In the genomic region with DNA sequence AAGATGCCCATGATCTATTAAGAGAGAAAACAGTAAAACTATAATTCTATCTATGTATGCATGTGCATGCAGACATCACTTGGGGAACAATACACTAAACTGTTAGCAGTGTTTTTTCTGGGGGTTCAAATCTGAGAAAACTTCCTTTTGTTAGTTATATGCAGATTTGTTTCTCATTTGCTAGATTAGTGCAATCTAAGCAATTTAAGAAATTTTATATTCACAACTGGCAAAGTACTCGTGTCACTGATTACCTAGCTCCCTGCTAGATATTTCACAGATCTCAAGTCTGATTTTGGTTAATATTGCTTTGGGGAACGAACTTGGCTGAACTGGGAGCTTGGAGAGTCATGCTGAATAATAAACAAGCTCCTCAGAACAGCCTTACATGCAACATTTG, we compare ENCODE assay signal across 1 cellular context.
A peak's percentile ranks its signal among the peaks of the same experiment; 100 is the strongest.
TF ChIP-seq lines count a peak whose summit lies in the region.

No MANE protein-coding gene starts in this region.

TF ChIP-seq in K562, 482 proteins besides CTCF, POLR2A, EP300 and RAD21:
- TF ChIP-seq C11orf30 (IDR thresholded peaks at IDR 0.05; ENCODE audit: low read depth) (peak; percentile 16; the same call in 1 of the 2 replicates), RNF2 (IDR thresholded peaks at IDR 0.05) (no peak), ZNF316 (IDR thresholded peaks at IDR 0.05) (peak; percentile 38; the same call in 1 of the 2 replicates)
